In the genomic region with DNA sequence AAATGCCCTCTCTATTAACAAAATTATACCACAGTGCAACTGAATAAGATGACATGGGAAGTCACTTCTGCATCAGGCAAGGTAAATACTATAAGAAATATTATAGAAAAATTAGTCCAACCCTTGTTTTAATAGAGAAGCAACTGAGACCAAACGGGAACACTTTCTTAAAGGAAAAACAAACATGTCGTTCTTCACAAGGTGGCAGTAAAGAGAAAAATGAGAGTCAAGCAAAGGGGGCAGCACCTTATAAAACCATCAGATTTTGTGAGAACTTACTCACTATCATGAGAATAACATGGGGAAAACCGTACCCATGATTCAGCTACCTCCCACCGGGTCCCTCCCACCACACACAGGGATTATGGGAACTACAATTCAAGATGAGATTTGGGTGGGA, we compare ENCODE assay signal across 28 cellular contexts.
DNase-seq lines count a peak whose midpoint lies in the region; ATAC-seq, FAIRE-seq and TF ChIP-seq lines count a peak whose summit lies in the region.
"Had no signal": no experiment of that assay in that cellular context is flagged by ENCODE, and none has a peak within 500 bp of the region (broad histone marks: within the 10 kb centered on the region; RNA-seq: fewer than 3 reads in every experiment).

No MANE protein-coding gene starts in this region.

- no peaks in the 10 kb centered on the region for H3K4me1 Mint-ChIP-seq in type B pancreatic cell (ENCODE audit: unreplicated experiment)
- H3K4me1 Mint-ChIP-seq in natural killer cell treated with Interleukin-12 subunit alpha and Interleukin-12 subunit beta and Interleukin-15 and Interleukin-18, amount 100 ng/mL, for 72 hours (ENCODE audit: low read depth in 2 of 2) = no peaks in the 10 kb centered on the region
- H3K4me1 Mint-ChIP-seq: stimulated activated memory B cell treated with anti-CD40 and anti-IgM and Interleukin-4, amounts not matched to agents 10 μg/mL and 1 μg/mL and 100 μg/mL, for 72 hours; T-helper 17 cell had no signal

- BruUV-seq in HepG2 (replicated peaks; lab: Mats Ljungman, UMichigan) = no TSS peak

- no peaks in the 10 kb centered on the region for H4K20me1 ChIP-seq in HepG2 (ENCODE audit: insufficient read depth, low read length)

- DNase-seq in HepG2 (ENCODE audit: low spot score) (peak; percentile 6), right lobe of liver (no peak), NB4 (ENCODE audit: low read depth) (peak; percentile 21), brain microvascular endothelial cell (no peak), type B pancreatic cell (ENCODE audit: extremely low spot score, unreplicated experiment) (no peak), NCI-H345 treated with DMSO at 0.1 percent for 48 hours (lab: John Stamatoyannopoulos, UW; ENCODE audit: unreplicated experiment) (no peak)
- no peak for DNase-seq in natural killer cell treated with Interleukin-12 subunit alpha and Interleukin-12 subunit beta and Interleukin-15 and Interleukin-18, amount 100 ng/mL, for 72 hours (ENCODE audit: low spot score)
- DNase-seq: activated CD4-positive, alpha-beta T cell treated with anti-CD3 and anti-CD28 coated beads for 4 hours; activated naive CD4-positive, alpha-beta T cell; activated T-cell treated with anti-CD3 and anti-CD28 coated beads, Interleukin-2, amount 50 U/mL, for 4 hours; body of pancreas; Caco-2; effector CD4-positive, alpha-beta T cell; erythroblast; heart right ventricle; left cardiac atrium; mammary epithelial cell; MV-4-11; NCI-H187 treated with DMSO at 0.1 percent for 48 hours; NCI-H774; retina; stimulated activated CD4-positive, alpha-beta T cell treated with anti-CD3 and anti-CD28 coated beads, Interleukin-2, amount 100 ng/mL, for 48 hours; T-helper 17 cell; uterus had no signal

- H3K4me3 ChIP-seq in HepG2 (replicated peaks in 1 of 3; ENCODE audit: insufficient read depth in 1 of 3, low read depth in 2 of 3, low read length in 3 of 3) = no peak overlapping the region
- no peak overlapping the region for H3K4me3 ChIP-seq in right lobe of liver
- no peak overlapping the region for H3K4me3 ChIP-seq in NB4 (ENCODE audit: low read depth, low read length)
- no peak overlapping the region for H3K4me3 ChIP-seq in brain microvascular endothelial cell (ENCODE audit: low read depth, low read length)
- H3K4me3 ChIP-seq: body of pancreas, heart right ventricle, K562, suprapubic skin, uterus had no signal

- H3K27me3 Mint-ChIP-seq in type B pancreatic cell = no peaks in the 10 kb centered on the region
- H3K27me3 Mint-ChIP-seq in natural killer cell treated with Interleukin-12 subunit alpha and Interleukin-12 subunit beta and Interleukin-15 and Interleukin-18, amount 100 ng/mL, for 72 hours = peaks cover 20% of the 10 kb centered on the region in 2 donors
- H3K27me3 Mint-ChIP-seq: stimulated activated memory B cell treated with anti-CD40 and anti-IgM and Interleukin-4, amounts not matched to agents 10 μg/mL and 1 μg/mL and 100 μg/mL, for 72 hours had no signal

- no peak overlapping the region for H3K9ac ChIP-seq in HepG2 (ENCODE audit: insufficient read depth, low read depth, low read length)

- 20% methylated on average over 4 of the region's 4 CpGs for WGBS in HepG2 (ENCODE audit: low lambda C conversion rate)
- WGBS in right lobe of liver (ENCODE audit: insufficient coverage, low coverage, low lambda C conversion rate, missing lambda C conversion rate) = 67% methylated on average over 4 of the region's 4 CpGs

- ATAC-seq in HepG2 = no peak; the same call in 2 of the 3 replicates
- no peak for ATAC-seq in right lobe of liver
- no peak for ATAC-seq in natural killer cell treated with Interleukin-12 subunit alpha and Interleukin-12 subunit beta and Interleukin-15 and Interleukin-18, amount 100 ng/mL, for 72 hours
- no peak for ATAC-seq in GM18868 (IDR thresholded peaks at IDR 0.05; ENCODE audit: unreplicated experiment)
- ATAC-seq: body of pancreas; heart right ventricle; K562; left cardiac atrium; stimulated activated memory B cell treated with anti-CD40 and anti-IgM and Interleukin-4, amounts not matched to agents 10 μg/mL and 1 μg/mL and 100 μg/mL, for 72 hours; T-helper 17 cell had no signal

- no peak for FAIRE-seq in HepG2 (lab: Jason Lieb, UNC)
- FAIRE-seq: K562 had no signal

- intact Hi-C loops in HepG2 (cut with micrococcal nuclease; ENCODE audit: unreplicated experiment) = no loop called here
- intact Hi-C loops in right lobe of liver (cut with DNase I) = no loop called here

- POLR2A ChIA-PET in HepG2 (lab: Yijun Ruan, JAX) = no interaction called here

- no peak for TF ChIP-seq RAD21 in HepG2 (CRISPR knock-in tag; IDR thresholded peaks at IDR 0.05)

- no peak overlapping the region for H3K4me3 Mint-ChIP-seq in type B pancreatic cell
- no peak overlapping the region for H3K4me3 Mint-ChIP-seq in natural killer cell treated with Interleukin-12 subunit alpha and Interleukin-12 subunit beta and Interleukin-15 and Interleukin-18, amount 100 ng/mL, for 72 hours
- H3K4me3 Mint-ChIP-seq: activated T-cell treated with anti-CD3 and anti-CD28 coated beads, Interleukin-2, amount 50 U/mL, for 4 hours; stimulated activated memory B cell treated with anti-CD40 and anti-IgM and Interleukin-4, amounts not matched to agents 10 μg/mL and 1 μg/mL and 100 μg/mL, for 72 hours; T-helper 17 cell had no signal

- in situ Hi-C loops in HepG2 (cut with HindIII; ENCODE audit: extremely low pct_ligation_motif_present, low pct_unique_long_range_greater_than_20kb) (loop anchor here (10.0 kb wide), 1 partner anchor 801 kb away; no protein-coding TSS in a partner anchor), brain microvascular endothelial cell (cut with HindIII; ENCODE audit: low pct_ligation_motif_present, low sequenced_read_pairs) (no loop called here)

- no peak overlapping the region for H3K4me2 ChIP-seq in HepG2 (ENCODE audit: low read depth, low read length)

- no peak for TF ChIP-seq POLR2A in HepG2 (IDR thresholded peaks at IDR 0.05; ENCODE audit: insufficient read depth in 1 of 2, low read depth in 2 of 2, low read length in 2 of 2)
- no peak for TF ChIP-seq POLR2A in right lobe of liver (IDR thresholded peaks at IDR 0.05)
- no peak for TF ChIP-seq POLR2A in NB4 (IDR thresholded peaks at IDR 0.05; ENCODE audit: extremely low read depth, insufficient read length)

- H2AFZ ChIP-seq in HepG2 (ENCODE audit: low read length) = no peak overlapping the region

- no peaks in the 10 kb centered on the region for H3K36me3 ChIP-seq in HepG2 (replicated peaks in 1 of 2; ENCODE audit: control insufficient read depth in 1 of 2, insufficient read depth in 2 of 2, low read length in 2 of 2)
- H3K36me3 ChIP-seq in right lobe of liver = no peaks in the 10 kb centered on the region
- no peaks in the 10 kb centered on the region for H3K36me3 ChIP-seq in brain microvascular endothelial cell (replicated peaks)
- H3K36me3 ChIP-seq: heart right ventricle, suprapubic skin, uterus had no signal

- no peak for TF ChIP-seq EP300 in HepG2 (IDR thresholded peaks at IDR 0.05; ENCODE audit: low read depth in 2 of 2, low read length in 2 of 2)
- no peak for TF ChIP-seq EP300 in HepG2 (CRISPR knock-in tag; IDR thresholded peaks at IDR 0.05; ENCODE audit: borderline replicate concordance)

- CTCF ChIA-PET in HepG2 (lab: Yijun Ruan, JAX; ENCODE audit: low intra/inter-chr PET ratio, low total read pairs) = no interaction called here

- no peaks in the 10 kb centered on the region for H3K9me3 Mint-ChIP-seq in type B pancreatic cell
- H3K9me3 Mint-ChIP-seq in natural killer cell treated with Interleukin-12 subunit alpha and Interleukin-12 subunit beta and Interleukin-15 and Interleukin-18, amount 100 ng/mL, for 72 hours = no peaks in the 10 kb centered on the region
- H3K9me3 Mint-ChIP-seq: activated T-cell treated with anti-CD3 and anti-CD28 coated beads, Interleukin-2, amount 50 U/mL, for 4 hours; stimulated activated memory B cell treated with anti-CD40 and anti-IgM and Interleukin-4, amounts not matched to agents 10 μg/mL and 1 μg/mL and 100 μg/mL, for 72 hours had no signal

- H3K27ac ChIP-seq in HepG2 (ENCODE audit: extremely low read length, insufficient read depth, low read length) (no peak overlapping the region), right lobe of liver (no peak overlapping the region), brain microvascular endothelial cell (no peak overlapping the region)
- H3K27ac ChIP-seq: body of pancreas, heart right ventricle, suprapubic skin, uterus had no signal

- H3K27me3 ChIP-seq in HepG2 (ENCODE audit: control insufficient read depth in 1 of 2, insufficient read depth in 2 of 2, low read length in 2 of 2) = no peaks in the 10 kb centered on the region
- H3K27me3 ChIP-seq in right lobe of liver = no peaks in the 10 kb centered on the region
- no peaks in the 10 kb centered on the region for H3K27me3 ChIP-seq in brain microvascular endothelial cell (replicated peaks)
- H3K27me3 ChIP-seq: body of pancreas, heart right ventricle, suprapubic skin, uterus had no signal

- no peaks in the 10 kb centered on the region for H3K36me3 Mint-ChIP-seq in type B pancreatic cell
- H3K36me3 Mint-ChIP-seq in natural killer cell treated with Interleukin-12 subunit alpha and Interleukin-12 subunit beta and Interleukin-15 and Interleukin-18, amount 100 ng/mL, for 72 hours = no peaks in the 10 kb centered on the region
- H3K36me3 Mint-ChIP-seq: stimulated activated memory B cell treated with anti-CD40 and anti-IgM and Interleukin-4, amounts not matched to agents 10 μg/mL and 1 μg/mL and 100 μg/mL, for 72 hours had no signal

- H3K4me1 ChIP-seq in HepG2 (ENCODE audit: insufficient read depth, low read length) (no peaks in the 10 kb centered on the region), right lobe of liver (no peaks in the 10 kb centered on the region)
- H3K4me1 ChIP-seq: body of pancreas, Caco-2, heart right ventricle, suprapubic skin, uterus had no signal

- no peak overlapping the region for H3K27ac Mint-ChIP-seq in type B pancreatic cell
- no peak overlapping the region for H3K27ac Mint-ChIP-seq in natural killer cell treated with Interleukin-12 subunit alpha and Interleukin-12 subunit beta and Interleukin-15 and Interleukin-18, amount 100 ng/mL, for 72 hours
- H3K27ac Mint-ChIP-seq: stimulated activated memory B cell treated with anti-CD40 and anti-IgM and Interleukin-4, amounts not matched to agents 10 μg/mL and 1 μg/mL and 100 μg/mL, for 72 hours; T-helper 17 cell had no signal

- TF ChIP-seq CTCF in HepG2 (CRISPR knock-in tag; IDR thresholded peaks at IDR 0.05) (peak; percentile 20), right lobe of liver (IDR thresholded peaks at IDR 0.05) (no peak), NB4 (IDR thresholded peaks at IDR 0.05; ENCODE audit: low read depth, low read length) (peak; percentile 18), brain microvascular endothelial cell (IDR thresholded peaks at IDR 0.05; ENCODE audit: low read depth, low read length, missing control alignments) (peak; percentile 3), type B pancreatic cell (conservative IDR thresholded peaks at IDR 0.05) (peak; percentile 44)

- H3K9me3 ChIP-seq in HepG2 (ENCODE audit: low read length) (no peaks in the 10 kb centered on the region), right lobe of liver (no peaks in the 10 kb centered on the region)
- H3K9me3 ChIP-seq: body of pancreas, Caco-2, heart right ventricle, suprapubic skin, uterus had no signal

- H3K79me2 ChIP-seq in HepG2 (ENCODE audit: insufficient read depth, low read length) = no peaks in the 10 kb centered on the region

TF ChIP-seq in HepG2, 621 proteins besides CTCF, POLR2A, EP300 and RAD21 (continues in another document):
- no peak for TF ChIP-seq ZNF138 (CRISPR knock-in tag; IDR thresholded peaks at IDR 0.05; ENCODE audit: low read depth)

Comparison
In these comparisons a context has a peak if more than half of its experiments do, and no peak if none do; other contexts are left out.
1. DNase-seq: peak in HepG2 (single experiment) and NB4 (single experiment); none in right lobe of liver (0 of 3), brain microvascular endothelial cell (single experiment), type B pancreatic cell (single experiment), natural killer cell treated with Interleukin-12 subunit alpha and Interleukin-12 subunit beta and Interleukin-15 and Interleukin-18, amount 100 ng/mL, for 72 hours (single experiment) and NCI-H345 treated with DMSO at 0.1 percent for 48 hours (single experiment).
2. CTCF ChIP-seq: peak in HepG2 (single experiment), NB4 (single experiment), brain microvascular endothelial cell (single experiment) and type B pancreatic cell (single experiment); none in right lobe of liver (0 of 4).